Comparison of ENCODE assay signal across 21 cellular contexts in the genomic region with DNA sequence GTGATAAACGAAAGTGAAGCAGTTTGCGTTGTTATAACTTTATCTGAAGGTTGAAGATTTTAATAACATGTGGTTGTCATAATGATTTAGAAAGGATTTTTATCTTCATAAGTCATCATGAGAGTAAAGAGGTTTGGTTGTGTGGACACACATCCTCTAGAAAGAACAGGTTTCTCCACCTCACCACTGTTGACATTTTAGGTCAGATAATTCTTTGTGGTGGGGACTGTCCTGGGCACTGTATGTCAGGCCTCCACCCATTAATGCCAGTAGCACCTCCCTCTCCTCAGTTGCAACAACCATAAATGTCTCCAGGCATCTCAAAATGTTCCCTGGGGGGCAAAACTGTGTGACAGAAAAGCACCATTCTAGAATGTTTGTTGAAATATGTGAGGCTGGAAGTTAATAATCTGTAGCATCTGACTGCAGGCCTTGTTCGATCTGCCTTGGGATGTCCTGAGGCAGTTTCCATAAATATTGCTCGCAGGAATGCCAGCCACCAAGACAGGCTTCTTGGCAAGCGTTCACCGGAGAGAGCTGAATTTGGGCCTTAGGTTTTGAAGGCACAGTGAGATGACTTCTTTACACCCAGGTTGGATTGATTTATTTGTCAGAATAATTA.
"Had no signal": no experiment of that assay in that cellular context is flagged by ENCODE, and none has a peak within 500 bp of the region (broad histone marks: within the 10 kb centered on the region; RNA-seq: fewer than 3 reads in every experiment).

No MANE protein-coding gene starts in this region.

- DNase-seq: activated CD4-positive, alpha-beta T cell treated with anti-CD3 and anti-CD28 coated beads for 36 hours; activated CD4-positive, alpha-beta T cell treated with anti-CD3 and anti-CD28 coated beads, Interleukin-2, amount 50 U/mL, for 48 hours; activated gamma-delta T cell; amygdala; brain microvascular endothelial cell; head of caudate nucleus; kidney glomerular epithelial cell; mesenchymal stem cell; naive thymus-derived CD8-positive, alpha-beta T cell; retina; stimulated activated CD4-positive, alpha-beta T cell treated with anti-CD3 and anti-CD28 coated beads, Interleukin-2, amount 100 ng/mL, for 24 hours; stimulated activated naive CD4-positive, alpha-beta T cell treated with Interleukin-2 at 50 U/mL for 16 hours; substantia nigra; SW 1271; T-helper 2 cell had no signal

- H3K4me1 ChIP-seq: parathyroid adenoma, tibial nerve had no signal

- H3K4me3 ChIP-seq: coronary artery, tibial nerve, vagina had no signal

- H3K36me3 Mint-ChIP-seq: activated naive CD8-positive, alpha-beta T cell; naive thymus-derived CD8-positive, alpha-beta T cell had no signal

- H3K4me1 Mint-ChIP-seq: activated CD4-positive, alpha-beta T cell treated with anti-CD3 and anti-CD28 coated beads for 36 hours; WTC11 had no signal

- H3K9me3 ChIP-seq: vagina had no signal

- H3K27ac Mint-ChIP-seq: activated CD4-positive, alpha-beta T cell treated with anti-CD3 and anti-CD28 coated beads for 36 hours; activated naive CD8-positive, alpha-beta T cell; naive thymus-derived CD8-positive, alpha-beta T cell; WTC11 had no signal

- H3K27me3 Mint-ChIP-seq: activated CD4-positive, alpha-beta T cell treated with anti-CD3 and anti-CD28 coated beads for 36 hours; activated naive CD8-positive, alpha-beta T cell had no signal

- H3K4me3 Mint-ChIP-seq: activated CD4-positive, alpha-beta T cell treated with anti-CD3 and anti-CD28 coated beads for 36 hours; activated naive CD8-positive, alpha-beta T cell; naive thymus-derived CD8-positive, alpha-beta T cell; WTC11 had no signal

- H3K27ac ChIP-seq: brain microvascular endothelial cell, coronary artery, parathyroid adenoma, tibial nerve, vagina had no signal

- H3K9ac ChIP-seq: parathyroid adenoma had no signal

- H3K27me3 ChIP-seq: brain microvascular endothelial cell, tibial nerve, vagina had no signal

- H3K36me3 ChIP-seq: brain microvascular endothelial cell, tibial nerve, vagina had no signal
